In the genomic region with DNA sequence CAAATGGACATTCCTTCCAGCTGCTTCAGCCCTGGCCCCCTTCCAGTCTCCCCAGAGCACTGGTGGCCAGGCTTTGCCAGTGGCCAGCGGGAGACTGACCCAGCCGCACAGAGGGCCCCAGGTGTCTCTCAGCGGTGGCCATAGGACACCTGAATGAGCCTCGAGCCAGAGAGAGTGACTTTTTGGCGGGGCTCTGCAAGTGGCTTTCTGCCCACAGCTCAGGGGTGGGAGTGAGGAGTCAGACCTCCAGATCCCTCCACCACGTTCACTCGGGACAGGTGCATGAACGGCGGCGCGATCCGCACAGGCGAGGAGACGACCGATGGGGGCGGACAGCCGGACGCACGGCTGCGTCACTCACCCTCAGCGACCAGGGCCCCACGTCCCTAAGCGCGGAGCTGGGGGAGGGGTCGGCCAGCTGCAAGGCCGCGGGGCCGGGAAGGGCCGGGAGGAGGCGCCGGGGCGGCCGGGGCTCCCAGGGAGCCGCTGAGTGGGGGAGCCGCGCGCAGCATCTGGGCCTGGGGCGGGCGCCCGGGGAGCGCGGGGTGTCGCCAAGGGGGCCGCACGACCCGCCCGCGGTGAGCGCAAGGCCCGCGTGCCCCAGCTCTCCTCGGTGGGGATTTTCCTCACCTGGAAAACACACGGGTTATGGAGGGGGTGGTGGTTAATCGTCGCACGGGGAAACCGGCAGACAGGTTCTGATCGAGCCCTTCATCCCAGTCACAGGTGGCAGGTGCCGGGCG, we compare ENCODE assay signal across 1 cellular context.
TF ChIP-seq lines count a peak whose summit lies in the region.

No MANE protein-coding gene starts in this region.

TF ChIP-seq in H1, 55 proteins besides CTCF, POLR2A, EP300 and RAD21:
- TF ChIP-seq CHD1 (IDR thresholded peaks at IDR 0.05; ENCODE audit: low read depth, low read length) = no peak
